Comparison of ENCODE assay signal across 25 cellular contexts in genomic region chr11:130055637-130056036, GRCh38. TPM values are rescaled to one million over a fixed set of nuclear protein-coding genes. Genes with fewer than 3 reads are reported as not detected.
DNase-seq lines count a peak whose midpoint lies in the region; ATAC-seq and TF ChIP-seq lines count a peak whose summit lies in the region.
"Had no signal": no experiment of that assay in that cellular context is flagged by ENCODE, and none has a peak within 500 bp of the region (broad histone marks: within the 10 kb centered on the region; RNA-seq: fewer than 3 reads in every experiment).

No MANE protein-coding gene starts in this region.

- no peaks in the 10 kb centered on the region for H3K9me3 Mint-ChIP-seq in MCF 10A (ENCODE audit: unreplicated experiment)
- H3K9me3 Mint-ChIP-seq: activated naive CD4-positive, alpha-beta T cell treated with anti-CD3 and anti-CD28 coated beads, Interleukin-2, amount 50 U/mL, for 72 hours; activated T-cell treated with anti-CD3 and anti-CD28 coated beads, Interleukin-2, amount 50 U/mL, for 4 hours; CD4-positive, alpha-beta T cell; stimulated activated naive CD8-positive, alpha-beta T cell treated with anti-CD3 and anti-CD28 coated beads, Interleukin-15, amount 100 ng/mL, for 72 hours had no signal

- no peak for TF ChIP-seq POLR2A in breast epithelium (IDR thresholded peaks at IDR 0.05)

- H3K36me3 ChIP-seq in breast epithelium = no peaks in the 10 kb centered on the region
- H3K36me3 ChIP-seq: cardiac muscle cell, right lobe of liver, upper lobe of right lung had no signal

- TF ChIP-seq CTCF in MCF 10A (IDR thresholded peaks at IDR 0.05; ENCODE audit: unreplicated experiment) = no peak
- no peak for TF ChIP-seq CTCF in breast epithelium (IDR thresholded peaks at IDR 0.05)
- no peak for TF ChIP-seq CTCF in fibroblast of the aortic adventitia (IDR thresholded peaks at IDR 0.05; ENCODE audit: insufficient read depth, low read length)
- TF ChIP-seq CTCF in GM10266 (IDR thresholded peaks at IDR 0.05; ENCODE audit: control insufficient read depth, insufficient read depth, low read depth, missing control alignments) = no peak

- ATAC-seq in GM18498 (IDR thresholded peaks at IDR 0.05; ENCODE audit: unreplicated experiment) (no peak), HG03159 (IDR thresholded peaks at IDR 0.05; ENCODE audit: unreplicated experiment) (no peak)
- ATAC-seq: A549; activated naive CD4-positive, alpha-beta T cell treated with anti-CD3 and anti-CD28 coated beads, Interleukin-2, amount 50 U/mL, for 72 hours; activated T-cell treated with anti-CD3 and anti-CD28 coated beads, Interleukin-2, amount 50 U/mL, for 4 hours; left colon; mucosa of descending colon; right lobe of liver; stimulated activated naive CD8-positive, alpha-beta T cell treated with anti-CD3 and anti-CD28 coated beads, Interleukin-15, amount 100 ng/mL, for 72 hours; upper lobe of right lung had no signal

- DNase-seq in MCF 10A (ENCODE audit: unreplicated experiment) = peak; percentile 57
- DNase-seq in breast epithelium (ENCODE audit: low spot score in 2 of 2) = no peak
- peak; percentile 46 for DNase-seq in amniotic epithelial cell (ENCODE audit: low read depth)
- peak; percentile 79 for DNase-seq in fibroblast of the aortic adventitia (ENCODE audit: low read depth)
- no peak for DNase-seq in GM10266 (ENCODE audit: extremely low spot score)
- no peak for DNase-seq in activated CD8-positive, alpha-beta memory T cell treated with anti-CD3 and anti-CD28 coated beads for 24 hours
- DNase-seq: activated CD4-positive, alpha-beta memory T cell treated with anti-CD3 and anti-CD28 coated beads for 36 hours; activated T-cell treated with anti-CD3 and anti-CD28 coated beads, Interleukin-2, amount 50 U/mL, for 4 hours; CD4-positive, alpha-beta T cell; DMS79 treated with DMSO at 0.1 percent for 48 hours; left colon; mucosa of descending colon; NCI-H1436; NCI-H2171 treated with DMSO at 0.1 percent for 48 hours; NCI-H748 treated with DMSO at 0.1 percent for 48 hours; right lobe of liver; stimulated activated CD4-positive, alpha-beta T cell treated with anti-CD3 and anti-CD28 coated beads, Interleukin-1b, Interleukin-23, amount 100 ng/mL, for 48 hours; stimulated activated naive CD8-positive, alpha-beta T cell treated with anti-CD3 and anti-CD28 coated beads, Interleukin-15, amount 100 ng/mL, for 72 hours; SW 1271; upper lobe of right lung had no signal

- no TSS peak for BruUV-seq in MCF 10A (replicated peaks; lab: Mats Ljungman, UMichigan)

- no peaks in the 10 kb centered on the region for H3K4me1 ChIP-seq in breast epithelium
- H3K4me1 ChIP-seq: A549, right lobe of liver, upper lobe of right lung had no signal

- H3K9me3 ChIP-seq in breast epithelium = no peaks in the 10 kb centered on the region
- H3K9me3 ChIP-seq: A549, right lobe of liver, upper lobe of right lung had no signal

- no peaks in the 10 kb centered on the region for H3K36me3 Mint-ChIP-seq in MCF 10A (ENCODE audit: insufficient read depth, unreplicated experiment)
- H3K36me3 Mint-ChIP-seq: activated CD4-positive, alpha-beta memory T cell treated with anti-CD3 and anti-CD28 coated beads for 36 hours; activated naive CD4-positive, alpha-beta T cell treated with anti-CD3 and anti-CD28 coated beads, Interleukin-2, amount 50 U/mL, for 72 hours had no signal

- H3K27ac Mint-ChIP-seq in MCF 10A (ENCODE audit: low read depth, unreplicated experiment) = no peak overlapping the region
- H3K27ac Mint-ChIP-seq: activated CD4-positive, alpha-beta memory T cell treated with anti-CD3 and anti-CD28 coated beads for 36 hours; activated naive CD4-positive, alpha-beta T cell treated with anti-CD3 and anti-CD28 coated beads, Interleukin-2, amount 50 U/mL, for 72 hours; CD4-positive, alpha-beta T cell; stimulated activated naive CD8-positive, alpha-beta T cell treated with anti-CD3 and anti-CD28 coated beads, Interleukin-15, amount 100 ng/mL, for 72 hours had no signal

- H3K4me3 ChIP-seq in breast epithelium (no peak overlapping the region), fibroblast of the aortic adventitia (ENCODE audit: low read depth, low read length) (no peak overlapping the region)
- H3K4me3 ChIP-seq: A549, cardiac muscle cell, mucosa of descending colon, right lobe of liver, upper lobe of right lung had no signal

- H3K27me3 Mint-ChIP-seq in MCF 10A (ENCODE audit: insufficient read depth, unreplicated experiment) = no peaks in the 10 kb centered on the region

- H3K27ac ChIP-seq in breast epithelium = no peak overlapping the region
- H3K27ac ChIP-seq: A549, cardiac muscle cell, right lobe of liver, upper lobe of right lung had no signal

- H3K4me1 Mint-ChIP-seq in MCF 10A (ENCODE audit: insufficient read depth, unreplicated experiment) = peaks cover 6% of the 10 kb centered on the region
- H3K4me1 Mint-ChIP-seq: stimulated activated naive CD8-positive, alpha-beta T cell treated with anti-CD3 and anti-CD28 coated beads, Interleukin-15, amount 100 ng/mL, for 72 hours had no signal

- CTCF ChIA-PET in MCF 10A (lab: Yijun Ruan, JAX) = interaction anchor here (1.4 kb wide), 1 partner anchor 30 kb away, joined by 4 read pairs; no protein-coding TSS in a partner anchor

- intact Hi-C loops in MCF 10A (cut with micrococcal nuclease) = no loop called here
- intact Hi-C loops in breast epithelium (cut with DNase I; ENCODE audit: low total_unique reads) = no loop called here

- POLR2A ChIA-PET in MCF 10A (lab: Yijun Ruan, JAX) = interaction anchor here (1.4 to 4.0 kb wide), 7 partner anchors 8 to 53 kb away, joined by 3 to 25 read pairs (median 6); partner anchors contain the start of genes APLP2 and PRDM10

- H3K4me3 Mint-ChIP-seq in MCF 10A (ENCODE audit: unreplicated experiment) = no peak overlapping the region
- H3K4me3 Mint-ChIP-seq: activated CD4-positive, alpha-beta memory T cell treated with anti-CD3 and anti-CD28 coated beads for 36 hours; activated T-cell treated with anti-CD3 and anti-CD28 coated beads, Interleukin-2, amount 50 U/mL, for 4 hours; CD4-positive, alpha-beta T cell; stimulated activated naive CD8-positive, alpha-beta T cell treated with anti-CD3 and anti-CD28 coated beads, Interleukin-15, amount 100 ng/mL, for 72 hours had no signal

- H3K27me3 ChIP-seq in breast epithelium = no peaks in the 10 kb centered on the region
- H3K27me3 ChIP-seq: right lobe of liver, upper lobe of right lung had no signal

RNA-seq across cellular contexts. Expression of gene APLP2, which starts 14.1 kb away (rescaled TPM):
- 317 and 368 TPM in 2 replicates for total RNA-seq in MCF 10A (2022)
- 100 to 1,000 TPM; 305 to 560 (median 418) TPM for total RNA-seq in breast epithelium
- 724 and 1,292 TPM in 2 replicates for total RNA-seq in fibroblast of the aortic adventitia (ENCODE audit: low replicate concordance)

RNA-seq across cellular contexts. Expression of gene PRDM10, which starts 53.0 kb away (rescaled TPM):
- total RNA-seq in MCF 10A (2022) (5.1 and 5.6 TPM in 2 replicates), breast epithelium (10 to 100 TPM in 2 of 3 donors, 1 to 10 TPM in 1; 4.5 to 15.2 (median 10.8) TPM), fibroblast of the aortic adventitia (ENCODE audit: low replicate concordance) (5.7 and 8.0 TPM in 2 replicates)

Comparison
In these comparisons a context has a peak if more than half of its experiments do, and no peak if none do; other contexts are left out.
1. DNase-seq: peak in MCF 10A (single experiment), amniotic epithelial cell (single experiment) and fibroblast of the aortic adventitia (single experiment); none in breast epithelium (0 of 2), GM10266 (single experiment) and activated CD8-positive, alpha-beta memory T cell treated with anti-CD3 and anti-CD28 coated beads for 24 hours (single experiment).